Comparison of ENCODE assay signal across 25 cellular contexts in genomic region chr14:96958057-96958456, GRCh38.
"Had no signal": no experiment of that assay in that cellular context is flagged by ENCODE, and none has a peak within 500 bp of the region (broad histone marks: within the 10 kb centered on the region; RNA-seq: fewer than 3 reads in every experiment).

No MANE protein-coding gene starts in this region.

- H3K4me3 Mint-ChIP-seq: immature natural killer cell; memory B cell; naive thymus-derived CD8-positive, alpha-beta T cell; nephron; neural crest cell; stimulated activated effector memory CD8-positive, alpha-beta T cell treated with anti-CD3 and anti-CD28 coated beads, Interleukin-12 subunit alpha, Interleukin-12 subunit beta, amount 100 ng/mL, for 72 hours; stimulated activated naive CD8-positive, alpha-beta T cell treated with anti-CD3 and anti-CD28 coated beads, Interleukin-15, Interleukin-2, amounts not matched to agents 100 ng/mL and 50 ng/mL, for 24 hours had no signal

- ATAC-seq: heart right ventricle; naive thymus-derived CD8-positive, alpha-beta T cell; psoas muscle; stimulated activated effector memory CD8-positive, alpha-beta T cell treated with anti-CD3 and anti-CD28 coated beads, Interleukin-12 subunit alpha, Interleukin-12 subunit beta, amount 100 ng/mL, for 72 hours; upper lobe of right lung had no signal

- H3K4me1 Mint-ChIP-seq: nephron had no signal

- H3K4me2 ChIP-seq: hepatocyte had no signal

- H3K27ac Mint-ChIP-seq: immature natural killer cell; memory B cell; nephron; stimulated activated effector memory CD8-positive, alpha-beta T cell treated with anti-CD3 and anti-CD28 coated beads, Interleukin-12 subunit alpha, Interleukin-12 subunit beta, amount 100 ng/mL, for 72 hours; stimulated activated naive CD8-positive, alpha-beta T cell treated with anti-CD3 and anti-CD28 coated beads, Interleukin-15, Interleukin-2, amounts not matched to agents 100 ng/mL and 50 ng/mL, for 24 hours had no signal

- DNase-seq: heart right ventricle; immature natural killer cell; left ventricle myocardium inferior; naive thymus-derived CD8-positive, alpha-beta T cell; nucleus accumbens; psoas muscle; sigmoid colon; small intestine; spleen; stimulated activated CD4-positive, alpha-beta T cell treated with anti-CD3 and anti-CD28 coated beads, Interleukin-4, amount 100 ng/mL, for 24 hours; stimulated activated naive CD4-positive, alpha-beta T cell; tibial artery; upper lobe of right lung had no signal

- H3K36me3 Mint-ChIP-seq: stimulated activated effector memory CD8-positive, alpha-beta T cell treated with anti-CD3 and anti-CD28 coated beads, Interleukin-12 subunit alpha, Interleukin-12 subunit beta, amount 100 ng/mL, for 72 hours had no signal

- H3K4me1 ChIP-seq: left ventricle myocardium inferior, parathyroid adenoma, psoas muscle, sigmoid colon, suprapubic skin, tibial artery, upper lobe of right lung had no signal

- H3K79me2 ChIP-seq: hepatocyte, parathyroid adenoma had no signal

- H3K9ac ChIP-seq: parathyroid adenoma had no signal

- H3K27me3 Mint-ChIP-seq: memory B cell; naive thymus-derived CD8-positive, alpha-beta T cell; stimulated activated naive CD8-positive, alpha-beta T cell treated with anti-CD3 and anti-CD28 coated beads, Interleukin-15, Interleukin-2, amounts not matched to agents 100 ng/mL and 50 ng/mL, for 24 hours had no signal

- H3K27me3 ChIP-seq: hepatocyte, sigmoid colon, spleen, suprapubic skin, tibial artery, upper lobe of right lung had no signal

- FAIRE-seq: islet of Langerhans, small intestine, urothelium cell line had no signal

- H3K4me3 ChIP-seq: heart right ventricle, hepatocyte, left ventricle myocardium inferior, lung, psoas muscle, sigmoid colon, spleen, suprapubic skin, thoracic aorta, tibial artery, upper lobe of right lung had no signal

- H3K36me3 ChIP-seq: heart right ventricle, left ventricle myocardium inferior, sigmoid colon, spleen, suprapubic skin, thoracic aorta, tibial artery, upper lobe of right lung had no signal

- H3K27ac ChIP-seq: heart right ventricle, hepatocyte, left ventricle myocardium inferior, parathyroid adenoma, psoas muscle, sigmoid colon, spleen, suprapubic skin, thoracic aorta, tibial artery, upper lobe of right lung had no signal
